In the genomic region with DNA sequence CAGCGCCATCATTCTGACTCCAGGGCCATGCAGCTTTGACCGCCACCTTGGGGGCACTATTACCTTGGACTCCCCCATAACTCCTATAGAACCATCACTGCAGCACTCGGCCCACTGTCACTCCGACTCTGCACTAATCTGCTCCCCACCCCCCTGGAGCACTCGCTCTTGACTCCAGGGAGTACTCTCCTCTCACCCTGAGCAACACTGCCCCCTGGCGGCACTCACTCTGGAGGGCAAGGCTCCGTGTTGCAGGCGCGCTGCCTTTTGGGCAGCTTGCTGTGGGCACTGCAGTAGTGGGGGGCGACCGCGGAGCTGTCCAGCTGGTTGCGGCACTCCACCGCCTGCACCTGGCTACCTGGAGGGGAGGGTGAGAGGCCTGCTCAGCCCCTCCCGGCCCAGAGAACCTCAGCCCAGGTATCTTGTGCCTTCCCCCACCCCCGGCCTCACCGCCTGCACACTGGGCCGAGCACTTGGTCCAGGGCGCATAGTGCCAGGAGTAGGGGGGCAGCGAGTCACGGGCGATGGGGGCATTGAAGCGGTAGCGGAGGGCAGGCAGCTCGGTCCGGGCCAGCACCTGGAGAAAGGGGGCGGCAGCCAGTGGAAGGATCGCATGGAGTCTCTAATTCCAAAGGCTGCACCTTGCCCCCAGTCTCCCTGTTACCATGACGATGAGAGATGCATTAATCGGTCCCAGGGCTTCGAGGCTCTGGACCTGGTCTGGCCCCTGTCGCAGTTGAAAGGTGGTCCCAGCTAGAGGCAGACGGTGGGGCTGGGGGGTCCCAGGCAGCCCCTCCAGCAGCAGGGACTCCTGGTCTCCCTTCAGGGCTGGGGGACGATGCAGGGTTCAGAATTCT, we compare ENCODE assay signal across 1 cellular context.
A peak's percentile ranks its signal among the peaks of the same experiment; 100 is the strongest.
TF ChIP-seq lines count a peak whose summit lies in the region.

No MANE protein-coding gene starts in this region.

TF ChIP-seq in GM12878, 131 proteins besides CTCF, POLR2A, EP300 and RAD21:
- peak; percentile 55; the same call in 1 of the 2 replicates for TF ChIP-seq NFXL1 (IDR thresholded peaks at IDR 0.05; ENCODE audit: borderline replicate concordance)
- no peak for TF ChIP-seq KLF5 (IDR thresholded peaks at IDR 0.05; ENCODE audit: partially characterized antibody)
- TF ChIP-seq NR2C2 (IDR thresholded peaks at IDR 0.05; ENCODE audit: borderline replicate concordance, control insufficient read depth, insufficient read length, low read depth) = no peak
